In the genomic region with DNA sequence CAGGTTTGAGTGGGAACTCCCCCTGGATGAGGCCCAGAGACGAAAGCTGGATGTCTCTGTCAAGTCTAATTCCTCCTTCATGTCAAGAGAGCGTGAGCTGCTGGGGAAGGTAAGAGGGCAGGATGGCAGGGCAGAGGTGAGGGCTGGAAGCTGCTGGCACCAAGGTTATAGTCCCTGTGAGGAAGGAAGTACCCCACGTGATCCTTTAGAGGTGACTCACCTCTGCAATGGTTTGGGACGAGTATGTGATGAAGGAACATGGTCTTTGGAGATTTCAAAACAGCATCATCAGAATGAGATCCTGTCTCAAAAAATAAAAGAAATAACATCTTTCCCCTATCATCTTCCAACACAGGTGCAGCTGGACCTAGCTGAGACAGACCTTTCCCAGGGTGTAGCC, we compare ENCODE assay signal across 15 cellular contexts. TPM values are rescaled to one million over a fixed set of nuclear protein-coding genes. Genes with fewer than 3 reads are reported as not detected.
DNase-seq lines count a peak whose midpoint lies in the region; ATAC-seq, FAIRE-seq and TF ChIP-seq lines count a peak whose summit lies in the region.
"Had no signal": no experiment of that assay in that cellular context is flagged by ENCODE, and none has a peak within 500 bp of the region (broad histone marks: within the 10 kb centered on the region; RNA-seq: fewer than 3 reads in every experiment).

No MANE protein-coding gene starts in this region.

- ATAC-seq in activated naive CD4-positive, alpha-beta T cell treated with anti-CD3 and anti-CD28 coated beads, Interleukin-2, amount 50 U/mL, for 72 hours: peak; percentile 56 to 83
- no peak for ATAC-seq in GM18519 (IDR thresholded peaks at IDR 0.05; ENCODE audit: low FRiP score, unreplicated experiment)

- H3K27ac Mint-ChIP-seq in activated naive CD4-positive, alpha-beta T cell treated with anti-CD3 and anti-CD28 coated beads, Interleukin-2, amount 10 ng/mL, durations not matched to agents 7 days and 5 days: peak overlapping the region; percentile 76
- H3K27ac Mint-ChIP-seq in activated naive CD4-positive, alpha-beta T cell treated with anti-CD3 and anti-CD28 coated beads, Interleukin-2, amount 50 U/mL, for 72 hours: peak overlapping the region; percentile 67 to 88

- TF ChIP-seq CTCF in thyroid gland (IDR thresholded peaks at IDR 0.05): no peak

- H3K27ac ChIP-seq in mucosa of rectum (ENCODE audit: low read depth in 2 of 2, low read length in 2 of 2) (peak overlapping the region; percentile 52 to 69), thyroid gland (peak overlapping the region; percentile 6 to 63 (median 20))

- peaks cover 53% of the 10 kb centered on the region for H3K4me1 Mint-ChIP-seq in activated naive CD4-positive, alpha-beta T cell treated with anti-CD3 and anti-CD28 coated beads, Interleukin-2, amount 10 ng/mL, durations not matched to agents 7 days and 5 days

- no peaks in the 10 kb centered on the region for H3K27me3 ChIP-seq in mucosa of rectum (ENCODE audit: control insufficient read depth in 2 of 2, insufficient read depth in 2 of 2, low read length in 2 of 2)
- H3K27me3 ChIP-seq in thyroid gland: no peaks in the 10 kb centered on the region

- no peaks in the 10 kb centered on the region for H3K27me3 Mint-ChIP-seq in activated naive CD4-positive, alpha-beta T cell treated with anti-CD3 and anti-CD28 coated beads, Interleukin-2, amount 10 ng/mL, durations not matched to agents 7 days and 5 days

- H3K9me3 ChIP-seq in mucosa of rectum (ENCODE audit: control insufficient read depth in 2 of 2, low read length in 2 of 2): no peaks in the 10 kb centered on the region
- no peaks in the 10 kb centered on the region for H3K9me3 ChIP-seq in thyroid gland

- intact Hi-C loops in thyroid gland (cut with DNase I): no loop called here

- H3K4me3 ChIP-seq in mucosa of rectum (ENCODE audit: low read length in 2 of 2) (no peak overlapping the region), thyroid gland (replicated peaks in 1 of 3) (no peak overlapping the region)

- 81 to 86% methylated on average over 4 of the region's 4 CpGs for WGBS in thyroid gland, 2 donors

- TF ChIP-seq POLR2A in thyroid gland (IDR thresholded peaks at IDR 0.05) (no peak), H54 (IDR thresholded peaks at IDR 0.05; ENCODE audit: low read depth, low read length) (no peak)

- FAIRE-seq in H54 (lab: Jason Lieb, UNC): no peak
- FAIRE-seq: HTR-8/SVneo, small intestine had no signal

- H3K9ac ChIP-seq in mucosa of rectum (ENCODE audit: low read depth in 1 of 2, low read length in 2 of 2): no peak overlapping the region

- H3K9me3 Mint-ChIP-seq in activated naive CD4-positive, alpha-beta T cell treated with anti-CD3 and anti-CD28 coated beads, Interleukin-2, amount 10 ng/mL, durations not matched to agents 7 days and 5 days: no peaks in the 10 kb centered on the region
- H3K9me3 Mint-ChIP-seq in activated naive CD4-positive, alpha-beta T cell treated with anti-CD3 and anti-CD28 coated beads, Interleukin-2, amount 50 U/mL, for 72 hours: no peaks in the 10 kb centered on the region

- CTCF ChIA-PET in activated naive CD4-positive, alpha-beta T cell treated with anti-CD3 and anti-CD28 coated beads, Interleukin-2, amount 10 ng/mL, durations not matched to agents 7 days and 5 days (lab: Charles Lee): interaction anchor here (1.2 kb wide), 1 partner anchor 16 kb away, joined by 5 read pairs; the partner anchor contains the start of gene MYL6

- H3K36me3 ChIP-seq in mucosa of rectum (ENCODE audit: control insufficient read depth in 2 of 2, insufficient read depth in 2 of 2, low read length in 2 of 2): peaks cover 35 to 49% of the 10 kb centered on the region in 2 donors
- peaks cover 26 to 43% of the 10 kb centered on the region in 2 donors for H3K36me3 ChIP-seq in thyroid gland

- no peak for DNase-seq in activated naive CD4-positive, alpha-beta T cell treated with anti-CD3 and anti-CD28 coated beads, Interleukin-2, amount 10 ng/mL, durations not matched to agents 7 days and 5 days
- no peak for DNase-seq in activated naive CD4-positive, alpha-beta T cell treated with anti-CD3 and anti-CD28 coated beads, Interleukin-2, amount 50 U/mL, for 16 hours
- DNase-seq in activated naive CD4-positive, alpha-beta T cell treated with anti-CD3 and anti-CD28 coated beads, Interleukin-2, amount 50 U/mL, for 72 hours (ENCODE audit: low spot score in 2 of 2): no peak
- DNase-seq in thyroid gland (no peak), glomerular visceral epithelial cell (ENCODE audit: extremely low spot score) (no peak), H54 (ENCODE audit: insufficient read length, low spot score) (no peak)
- DNase-seq: AML-193, caudate nucleus, EL, NCI-H226, small intestine, T-helper 9 cell had no signal

- H3K4me3 Mint-ChIP-seq in activated naive CD4-positive, alpha-beta T cell treated with anti-CD3 and anti-CD28 coated beads, Interleukin-2, amount 10 ng/mL, durations not matched to agents 7 days and 5 days: no peak overlapping the region

- peaks cover 13 to 24% of the 10 kb centered on the region in 2 donors for H3K4me1 ChIP-seq in mucosa of rectum (ENCODE audit: control insufficient read depth in 2 of 2, insufficient read depth in 2 of 2, low read length in 2 of 2)
- peaks cover 4 to 20% of the 10 kb centered on the region in 2 donors for H3K4me1 ChIP-seq in thyroid gland

- peaks cover 68% of the 10 kb centered on the region for H3K36me3 Mint-ChIP-seq in activated naive CD4-positive, alpha-beta T cell treated with anti-CD3 and anti-CD28 coated beads, Interleukin-2, amount 10 ng/mL, durations not matched to agents 7 days and 5 days
- H3K36me3 Mint-ChIP-seq in activated naive CD4-positive, alpha-beta T cell treated with anti-CD3 and anti-CD28 coated beads, Interleukin-2, amount 50 U/mL, for 72 hours: peaks cover 24 to 63% of the 10 kb centered on the region in 2 donors

RNA-seq across cellular contexts. Expression of gene MYL6B, which starts 9.2 kb away (rescaled TPM):
- total RNA-seq in activated naive CD4-positive, alpha-beta T cell treated with anti-CD3 and anti-CD28 coated beads, Interleukin-2, amount 50 U/mL, for 72 hours: 100 to 1,000 TPM in 1 of 2 donors, 10 to 100 TPM in 1; 99.7 to 112 TPM
- 100 to 1,000 TPM in 1 of 4 donors, 10 to 100 TPM in 3; 33.4 to 115 (median 48.1) TPM for total RNA-seq in thyroid gland

RNA-seq across cellular contexts. Expression of gene MYL6, which starts 14.9 kb away (rescaled TPM):
- total RNA-seq in activated naive CD4-positive, alpha-beta T cell treated with anti-CD3 and anti-CD28 coated beads, Interleukin-2, amount 50 U/mL, for 72 hours: 1,000 to 10,000 TPM; 1,014 to 1,193 TPM
- 1,000 to 10,000 TPM; 1,110 to 2,359 (median 1,915) TPM for total RNA-seq in thyroid gland

RNA-seq across cellular contexts. Expression of gene ESYT1, which starts 15.2 kb away (rescaled TPM):
- total RNA-seq in activated naive CD4-positive, alpha-beta T cell treated with anti-CD3 and anti-CD28 coated beads, Interleukin-2, amount 50 U/mL, for 72 hours: 100 to 1,000 TPM; 159 to 197 TPM
- 10 to 100 TPM; 60.6 to 84.7 (median 68.7) TPM for total RNA-seq in thyroid gland

RNA-seq across cellular contexts. Expression of gene ZC3H10, which starts 25.2 kb away (rescaled TPM):
- total RNA-seq in activated naive CD4-positive, alpha-beta T cell treated with anti-CD3 and anti-CD28 coated beads, Interleukin-2, amount 50 U/mL, for 72 hours: 10 to 100 TPM in 1 of 2 donors, 1 to 10 TPM in 1; 7.1 to 15.0 TPM
- 1 to 10 TPM; 4.7 to 7.7 (median 5.6) TPM for total RNA-seq in thyroid gland

RNA-seq across cellular contexts. Expression of gene RPL41, which starts 26.8 kb away (rescaled TPM):
- 1,000 to 10,000 TPM; 5,050 to 5,339 TPM for total RNA-seq in activated naive CD4-positive, alpha-beta T cell treated with anti-CD3 and anti-CD28 coated beads, Interleukin-2, amount 50 U/mL, for 72 hours
- 1,000 to 10,000 TPM; 1,344 to 2,817 (median 2,330) TPM for total RNA-seq in thyroid gland
